8 cellular contexts compared by ENCODE assay signal in genomic region chr17:38735161-38735997, GRCh38. TPM values are rescaled to one million over a fixed set of nuclear protein-coding genes. Genes with fewer than 3 reads are reported as not detected.
DNase-seq lines count a peak whose midpoint lies in the region; ATAC-seq and TF ChIP-seq lines count a peak whose summit lies in the region.

No MANE protein-coding gene starts in this region.

- no peaks in the 10 kb centered on the region for H3F3A ChIP-seq in neural cell (ENCODE audit: insufficient read depth, low read length, poor library complexity, severe bottlenecking)

- TF ChIP-seq CTCF in epithelial cell of esophagus (IDR thresholded peaks at IDR 0.05; ENCODE audit: insufficient read depth, low read depth, low read length, missing control alignments), result peak; percentile 93
- TF ChIP-seq CTCF in neural cell (IDR thresholded peaks at IDR 0.05; ENCODE audit: poor library complexity, severe bottlenecking), result peak; percentile 83
- TF ChIP-seq CTCF in thoracic aorta (IDR thresholded peaks at IDR 0.05), result peak; percentile 98

- no peak overlapping the region for H2AFZ ChIP-seq in neural cell (ENCODE audit: low read depth, low read length)

- peaks cover 6% of the 10 kb centered on the region for H3K79me2 ChIP-seq in neural cell (replicated peaks; ENCODE audit: insufficient read depth, low read length)

- no peaks in the 10 kb centered on the region for H3K27me3 ChIP-seq in neural cell (ENCODE audit: insufficient read depth, low read depth, low read length)
- no peaks in the 10 kb centered on the region for H3K27me3 ChIP-seq in thoracic aorta (replicated peaks; ENCODE audit: insufficient read depth)

- DNase-seq in DMS153 treated with DMSO at 0.1 percent for 48 hours (lab: John Stamatoyannopoulos, UW; ENCODE audit: unreplicated experiment) (peak; percentile 33), DMS153 (lab: John Stamatoyannopoulos, UW) (no peak), NCI-H2171 (lab: John Stamatoyannopoulos, UW) (peak; percentile 22), epithelial cell of esophagus (ENCODE audit: low read depth) (peak; percentile 32), thoracic aorta (ENCODE audit: low spot score) (no peak), left lobe of liver (ENCODE audit: low spot score) (no peak)
- peak; percentile 83 for DNase-seq in activated CD8-positive, alpha-beta memory T cell treated with anti-CD3 and anti-CD28 coated beads, Interleukin-2, amount 50 U/mL, for 4 hours

- H3K27ac ChIP-seq in neural cell (ENCODE audit: low read length), result no peak overlapping the region
- H3K27ac ChIP-seq in thoracic aorta, result peak overlapping the region; percentile 15 to 22

- H3K9ac ChIP-seq in neural cell (ENCODE audit: low read length), result no peak overlapping the region

- H3K9me2 ChIP-seq in neural cell (ENCODE audit: insufficient read depth, low read length), result no peaks in the 10 kb centered on the region

- TF ChIP-seq EP300 in neural cell (conservative IDR thresholded peaks at IDR 0.05; ENCODE audit: poor library complexity, severe bottlenecking), result no peak

- TF ChIP-seq RAD21 in neural cell (conservative IDR thresholded peaks at IDR 0.05), result peak; percentile 71

- ATAC-seq in thoracic aorta (ENCODE audit: insufficient number of reproducible peaks, low FRiP score, low read depth) (no peak), left lobe of liver (no peak)

- H3K4me1 ChIP-seq in thoracic aorta (ENCODE audit: control insufficient read depth in 1 of 2, low read depth in 2 of 2), result peaks cover 11 to 35% of the 10 kb centered on the region in 2 donors

- no peak overlapping the region for H3K4me2 ChIP-seq in neural cell (ENCODE audit: low read length)

- H3K36me3 ChIP-seq in neural cell (ENCODE audit: insufficient read depth, low read length) (no peaks in the 10 kb centered on the region), thoracic aorta (peaks cover 39% of the 10 kb centered on the region)

- peaks cover 9% of the 10 kb centered on the region for H4K20me1 ChIP-seq in neural cell (ENCODE audit: insufficient read depth)

- H3K4me3 ChIP-seq in epithelial cell of esophagus (ENCODE audit: low read length) (no peak overlapping the region), neural cell (ENCODE audit: low read length) (no peak overlapping the region), thoracic aorta (no peak overlapping the region)

- H3K9me3 ChIP-seq in neural cell (ENCODE audit: low read length) (no peaks in the 10 kb centered on the region), thoracic aorta (no peaks in the 10 kb centered on the region)

TF ChIP-seq in neural cell, 6 proteins besides CTCF, POLR2A, EP300 and RAD21:
- no peak for TF ChIP-seq REST (IDR thresholded peaks at IDR 0.05; ENCODE audit: borderline replicate concordance)
- TF ChIP-seq POLR2AphosphoS5 (IDR thresholded peaks at IDR 0.05), result peak; percentile 32
- TF ChIP-seq MXI1 (conservative IDR thresholded peaks at IDR 0.05; ENCODE audit: poor library complexity, severe bottlenecking), result no peak
- TF ChIP-seq EZH2 (IDR thresholded peaks at IDR 0.05; ENCODE audit: borderline replicate concordance, insufficient read depth, low read length, poor library complexity, severe bottlenecking), result no peak
- no peak for TF ChIP-seq TAF1 (IDR thresholded peaks at IDR 0.05; ENCODE audit: low read depth)
- TF ChIP-seq SMC3 (conservative IDR thresholded peaks at IDR 0.05; ENCODE audit: poor library complexity), result peak; percentile 74

RNA-seq across cellular contexts. Expression of gene CISD3, which starts 5.2 kb away (rescaled TPM):
- 0.48 and 1.2 TPM in 2 replicates for polyA plus RNA-seq in neural cell
- polyA minus RNA-seq in neural cell, result 0.73 and 1.6 TPM in 2 replicates
- total RNA-seq in thoracic aorta (1 to 10 TPM; 9.3 to 9.6 TPM), left lobe of liver (81.9 TPM)

RNA-seq across cellular contexts. Expression of gene PCGF2, which starts 12.8 kb away (rescaled TPM):
- polyA plus RNA-seq in neural cell, result 10.7 and 11.7 TPM in 2 replicates
- polyA minus RNA-seq in neural cell, result 12.4 and 15.0 TPM in 2 replicates
- total RNA-seq in thoracic aorta (10 to 100 TPM; 14.1 to 28.4 TPM), left lobe of liver (4.4 TPM)

RNA-seq across cellular contexts. Expression of gene PSMB3, which starts 17.2 kb away (rescaled TPM):
- polyA plus RNA-seq in neural cell, result 300 and 338 TPM in 2 replicates
- polyA minus RNA-seq in neural cell, result 94.8 and 133 TPM in 2 replicates
- total RNA-seq in thoracic aorta (100 to 1,000 TPM; 108 to 124 TPM), left lobe of liver (98.2 TPM)

RNA-seq across cellular contexts. Expression of gene MLLT6, which starts 30.3 kb away (rescaled TPM):
- polyA plus RNA-seq in neural cell, result 19.7 and 26.0 TPM in 2 replicates
- polyA minus RNA-seq in neural cell, result 44.8 and 47.6 TPM in 2 replicates
- total RNA-seq in thoracic aorta, result 100 to 1,000 TPM; 113 to 201 TPM
- 29.5 TPM for total RNA-seq in left lobe of liver

Comparison
In these comparisons a context has a peak if more than half of its experiments do, and no peak if none do; other contexts are left out.
1. DNase-seq: peak in DMS153 treated with DMSO at 0.1 percent for 48 hours (single experiment), NCI-H2171 (single experiment), activated CD8-positive, alpha-beta memory T cell treated with anti-CD3 and anti-CD28 coated beads, Interleukin-2, amount 50 U/mL, for 4 hours (single experiment) and epithelial cell of esophagus (single experiment); none in DMS153 (single experiment), thoracic aorta (single experiment) and left lobe of liver (single experiment).
2. Peak in every context shown above with its lines, with median percentiles within 50 percentile points of each other: CTCF ChIP-seq.